Comparison of ENCODE assay signal across 1 cellular context in the genomic region with DNA sequence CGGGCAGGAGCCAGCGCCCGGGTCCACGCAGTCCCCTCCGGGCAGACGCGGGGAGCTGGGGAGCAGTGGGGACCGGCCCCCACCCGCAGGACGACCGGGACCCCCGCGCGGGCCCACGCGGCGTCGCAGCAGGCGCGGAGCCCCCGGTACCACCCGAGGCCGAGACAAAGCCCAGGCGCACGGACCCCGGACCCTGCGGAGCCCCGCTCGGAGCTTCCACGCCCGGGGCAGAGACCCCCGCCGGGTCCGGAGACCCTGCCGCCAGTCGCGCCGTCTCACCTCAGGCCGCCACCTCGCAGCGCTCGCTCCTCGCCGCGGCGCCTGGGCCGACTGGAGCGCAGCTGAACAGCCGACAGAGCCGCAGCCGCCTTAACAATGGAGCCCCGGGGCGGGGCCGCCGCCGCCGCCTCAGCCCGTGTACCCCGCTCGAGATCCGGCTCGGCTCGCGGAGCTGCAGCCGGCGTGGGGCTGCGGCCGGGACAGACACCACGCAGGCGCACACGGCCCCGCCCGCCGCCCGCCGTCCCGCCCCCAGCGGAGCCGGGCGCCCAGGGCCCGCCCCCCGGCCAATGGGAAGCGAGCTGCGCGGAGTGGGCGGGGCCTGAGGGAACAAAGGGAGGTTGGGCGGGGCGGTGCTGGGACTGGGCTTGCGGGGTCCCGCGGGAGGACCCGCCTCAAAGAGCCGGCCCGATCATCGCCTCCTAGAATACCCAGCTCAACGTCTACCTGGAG.
TF ChIP-seq lines count a peak whose summit lies in the region.

A gene with protein sequence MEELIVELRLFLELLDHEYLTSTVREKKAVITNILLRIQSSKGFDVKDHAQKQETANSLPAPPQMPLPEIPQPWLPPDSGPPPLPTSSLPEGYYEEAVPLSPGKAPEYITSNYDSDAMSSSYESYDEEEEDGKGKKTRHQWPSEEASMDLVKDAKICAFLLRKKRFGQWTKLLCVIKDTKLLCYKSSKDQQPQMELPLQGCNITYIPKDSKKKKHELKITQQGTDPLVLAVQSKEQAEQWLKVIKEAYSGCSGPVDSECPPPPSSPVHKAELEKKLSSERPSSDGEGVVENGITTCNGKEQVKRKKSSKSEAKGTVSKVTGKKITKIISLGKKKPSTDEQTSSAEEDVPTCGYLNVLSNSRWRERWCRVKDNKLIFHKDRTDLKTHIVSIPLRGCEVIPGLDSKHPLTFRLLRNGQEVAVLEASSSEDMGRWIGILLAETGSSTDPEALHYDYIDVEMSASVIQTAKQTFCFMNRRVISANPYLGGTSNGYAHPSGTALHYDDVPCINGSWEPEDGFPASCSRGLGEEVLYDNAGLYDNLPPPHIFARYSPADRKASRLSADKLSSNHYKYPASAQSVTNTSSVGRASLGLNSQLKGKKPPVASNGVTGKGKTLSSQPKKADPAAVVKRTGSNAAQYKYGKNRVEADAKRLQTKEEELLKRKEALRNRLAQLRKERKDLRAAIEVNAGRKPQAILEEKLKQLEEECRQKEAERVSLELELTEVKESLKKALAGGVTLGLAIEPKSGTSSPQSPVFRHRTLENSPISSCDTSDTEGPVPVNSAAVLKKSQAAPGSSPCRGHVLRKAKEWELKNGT (minus strand): TSS at position 485 of the 732 bp plus-strand sequence. CDS start 67,783 bp downstream, outside the sequence.

TF ChIP-seq in HEK293, 187 proteins besides CTCF, POLR2A, EP300 and RAD21 (continued from another document):
- TF ChIP-seq ZNF624 (tag by site-specific recombination; IDR thresholded peaks at IDR 0.05) (no peak), ZNF660 (tag by site-specific recombination; IDR thresholded peaks at IDR 0.05) (peak; percentile 36; the same call in 1 of the 2 replicates), SCRT1 (tag by site-specific recombination; IDR thresholded peaks at IDR 0.05; ENCODE audit: borderline replicate concordance) (no peak), ZNF138 (tag by site-specific recombination; IDR thresholded peaks at IDR 0.05; ENCODE audit: borderline replicate concordance) (no peak), ZNF792 (tag by site-specific recombination; IDR thresholded peaks at IDR 0.05) (no peak), ZNF140 (tag by site-specific recombination; IDR thresholded peaks at IDR 0.05) (no peak), ZNF521 (tag by site-specific recombination; IDR thresholded peaks at IDR 0.05) (no peak), ZNF560 (tag by site-specific recombination; IDR thresholded peaks at IDR 0.05; ENCODE audit: borderline replicate concordance) (no peak), ZNF529 (tag by site-specific recombination; IDR thresholded peaks at IDR 0.05; ENCODE audit: insufficient replicate concordance) (no peak), SP3 (tag by site-specific recombination; IDR thresholded peaks at IDR 0.05) (no peak), ZSCAN30 (tag by site-specific recombination; IDR thresholded peaks at IDR 0.05) (no peak), ZNF510 (tag by site-specific recombination; IDR thresholded peaks at IDR 0.05; ENCODE audit: insufficient replicate concordance) (no peak)
- TF ChIP-seq, protein P1, sequence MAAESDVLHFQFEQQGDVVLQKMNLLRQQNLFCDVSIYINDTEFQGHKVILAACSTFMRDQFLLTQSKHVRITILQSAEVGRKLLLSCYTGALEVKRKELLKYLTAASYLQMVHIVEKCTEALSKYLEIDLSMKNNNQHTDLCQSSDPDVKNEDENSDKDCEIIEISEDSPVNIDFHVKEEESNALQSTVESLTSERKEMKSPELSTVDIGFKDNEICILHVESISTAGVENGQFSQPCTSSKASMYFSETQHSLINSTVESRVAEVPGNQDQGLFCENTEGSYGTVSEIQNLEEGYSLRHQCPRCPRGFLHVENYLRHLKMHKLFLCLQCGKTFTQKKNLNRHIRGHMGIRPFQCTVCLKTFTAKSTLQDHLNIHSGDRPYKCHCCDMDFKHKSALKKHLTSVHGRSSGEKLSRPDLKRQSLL (tag by site-specific recombination; IDR thresholded peaks at IDR 0.05) = no peak
- TF ChIP-seq, protein P2, sequence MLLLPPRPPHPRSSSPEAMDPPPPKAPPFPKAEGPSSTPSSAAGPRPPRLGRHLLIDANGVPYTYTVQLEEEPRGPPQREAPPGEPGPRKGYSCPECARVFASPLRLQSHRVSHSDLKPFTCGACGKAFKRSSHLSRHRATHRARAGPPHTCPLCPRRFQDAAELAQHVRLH (tag by site-specific recombination; IDR thresholded peaks at IDR 0.05) = no peak
- TF ChIP-seq, protein P3, sequence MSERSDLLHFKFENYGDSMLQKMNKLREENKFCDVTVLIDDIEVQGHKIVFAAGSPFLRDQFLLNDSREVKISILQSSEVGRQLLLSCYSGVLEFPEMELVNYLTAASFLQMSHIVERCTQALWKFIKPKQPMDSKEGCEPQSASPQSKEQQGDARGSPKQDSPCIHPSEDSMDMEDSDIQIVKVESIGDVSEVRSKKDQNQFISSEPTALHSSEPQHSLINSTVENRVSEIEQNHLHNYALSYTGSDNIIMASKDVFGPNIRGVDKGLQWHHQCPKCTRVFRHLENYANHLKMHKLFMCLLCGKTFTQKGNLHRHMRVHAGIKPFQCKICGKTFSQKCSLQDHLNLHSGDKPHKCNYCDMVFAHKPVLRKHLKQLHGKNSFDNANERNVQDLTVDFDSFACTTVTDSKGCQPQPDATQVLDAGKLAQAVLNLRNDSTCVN (tag by site-specific recombination; optimal IDR thresholded peaks at IDR 0.05) = peak; percentile 24
- TF ChIP-seq, protein P4, sequence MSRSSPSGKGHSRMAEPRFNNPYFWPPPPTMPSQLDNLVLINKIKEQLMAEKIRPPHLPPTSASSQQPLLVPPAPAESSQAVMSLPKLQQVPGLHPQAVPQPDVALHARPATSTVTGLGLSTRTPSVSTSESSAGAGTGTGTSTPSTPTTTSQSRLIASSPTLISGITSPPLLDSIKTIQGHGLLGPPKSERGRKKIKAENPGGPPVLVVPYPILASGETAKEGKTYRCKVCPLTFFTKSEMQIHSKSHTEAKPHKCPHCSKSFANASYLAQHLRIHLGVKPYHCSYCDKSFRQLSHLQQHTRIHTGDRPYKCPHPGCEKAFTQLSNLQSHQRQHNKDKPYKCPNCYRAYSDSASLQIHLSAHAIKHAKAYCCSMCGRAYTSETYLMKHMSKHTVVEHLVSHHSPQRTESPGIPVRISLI (tag by site-specific recombination; IDR thresholded peaks at IDR 0.05) = no peak
- TF ChIP-seq, protein P5, sequence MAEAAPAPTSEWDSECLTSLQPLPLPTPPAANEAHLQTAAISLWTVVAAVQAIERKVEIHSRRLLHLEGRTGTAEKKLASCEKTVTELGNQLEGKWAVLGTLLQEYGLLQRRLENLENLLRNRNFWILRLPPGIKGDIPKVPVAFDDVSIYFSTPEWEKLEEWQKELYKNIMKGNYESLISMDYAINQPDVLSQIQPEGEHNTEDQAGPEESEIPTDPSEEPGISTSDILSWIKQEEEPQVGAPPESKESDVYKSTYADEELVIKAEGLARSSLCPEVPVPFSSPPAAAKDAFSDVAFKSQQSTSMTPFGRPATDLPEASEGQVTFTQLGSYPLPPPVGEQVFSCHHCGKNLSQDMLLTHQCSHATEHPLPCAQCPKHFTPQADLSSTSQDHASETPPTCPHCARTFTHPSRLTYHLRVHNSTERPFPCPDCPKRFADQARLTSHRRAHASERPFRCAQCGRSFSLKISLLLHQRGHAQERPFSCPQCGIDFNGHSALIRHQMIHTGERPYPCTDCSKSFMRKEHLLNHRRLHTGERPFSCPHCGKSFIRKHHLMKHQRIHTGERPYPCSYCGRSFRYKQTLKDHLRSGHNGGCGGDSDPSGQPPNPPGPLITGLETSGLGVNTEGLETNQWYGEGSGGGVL (tag by site-specific recombination; IDR thresholded peaks at IDR 0.05) = no peak
- TF ChIP-seq, protein P6, sequence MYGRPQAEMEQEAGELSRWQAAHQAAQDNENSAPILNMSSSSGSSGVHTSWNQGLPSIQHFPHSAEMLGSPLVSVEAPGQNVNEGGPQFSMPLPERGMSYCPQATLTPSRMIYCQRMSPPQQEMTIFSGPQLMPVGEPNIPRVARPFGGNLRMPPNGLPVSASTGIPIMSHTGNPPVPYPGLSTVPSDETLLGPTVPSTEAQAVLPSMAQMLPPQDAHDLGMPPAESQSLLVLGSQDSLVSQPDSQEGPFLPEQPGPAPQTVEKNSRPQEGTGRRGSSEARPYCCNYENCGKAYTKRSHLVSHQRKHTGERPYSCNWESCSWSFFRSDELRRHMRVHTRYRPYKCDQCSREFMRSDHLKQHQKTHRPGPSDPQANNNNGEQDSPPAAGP (tag by site-specific recombination; IDR thresholded peaks at IDR 0.05) = no peak
- TF ChIP-seq, protein P7, sequence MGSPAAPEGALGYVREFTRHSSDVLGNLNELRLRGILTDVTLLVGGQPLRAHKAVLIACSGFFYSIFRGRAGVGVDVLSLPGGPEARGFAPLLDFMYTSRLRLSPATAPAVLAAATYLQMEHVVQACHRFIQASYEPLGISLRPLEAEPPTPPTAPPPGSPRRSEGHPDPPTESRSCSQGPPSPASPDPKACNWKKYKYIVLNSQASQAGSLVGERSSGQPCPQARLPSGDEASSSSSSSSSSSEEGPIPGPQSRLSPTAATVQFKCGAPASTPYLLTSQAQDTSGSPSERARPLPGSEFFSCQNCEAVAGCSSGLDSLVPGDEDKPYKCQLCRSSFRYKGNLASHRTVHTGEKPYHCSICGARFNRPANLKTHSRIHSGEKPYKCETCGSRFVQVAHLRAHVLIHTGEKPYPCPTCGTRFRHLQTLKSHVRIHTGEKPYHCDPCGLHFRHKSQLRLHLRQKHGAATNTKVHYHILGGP (tag by site-specific recombination; IDR thresholded peaks at IDR 0.05) = no peak
- TF ChIP-seq, protein P8, sequence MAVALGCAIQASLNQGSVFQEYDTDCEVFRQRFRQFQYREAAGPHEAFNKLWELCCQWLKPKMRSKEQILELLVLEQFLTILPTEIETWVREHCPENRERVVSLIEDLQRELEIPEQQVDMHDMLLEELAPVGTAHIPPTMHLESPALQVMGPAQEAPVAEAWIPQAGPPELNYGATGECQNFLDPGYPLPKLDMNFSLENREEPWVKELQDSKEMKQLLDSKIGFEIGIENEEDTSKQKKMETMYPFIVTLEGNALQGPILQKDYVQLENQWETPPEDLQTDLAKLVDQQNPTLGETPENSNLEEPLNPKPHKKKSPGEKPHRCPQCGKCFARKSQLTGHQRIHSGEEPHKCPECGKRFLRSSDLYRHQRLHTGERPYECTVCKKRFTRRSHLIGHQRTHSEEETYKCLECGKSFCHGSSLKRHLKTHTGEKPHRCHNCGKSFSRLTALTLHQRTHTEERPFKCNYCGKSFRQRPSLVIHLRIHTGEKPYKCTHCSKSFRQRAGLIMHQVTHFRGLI (tag by site-specific recombination; IDR thresholded peaks at IDR 0.05) = peak; percentile 62; the same call in 1 of the 2 replicates
